In genomic region chr1:117059678-117060440, GRCh38 we compare ENCODE assay signal across 7 cellular contexts.
DNase-seq lines count a peak whose midpoint lies in the region; ATAC-seq lines count a peak whose summit lies in the region.

TTF2 (plus strand) TSS chr1:117060326; CDS start chr1:117060347, 21 bp downstream.

- DNase-seq in NCI-H2029 (lab: John Stamatoyannopoulos, UW) (peak; percentile 98), T-helper 22 cell (ENCODE audit: low read depth) (peak; percentile 93), astrocyte of the hippocampus (ENCODE audit: low read depth, low spot score) (peak; percentile 98), hippocampal formation (lab: John Stamatoyannopoulos, UW) (peak; percentile 89 to 99), retina (peak; percentile 97)

- ATAC-seq in GM18508 (IDR thresholded peaks at IDR 0.05; ENCODE audit: insufficient read depth, unreplicated experiment) (peak; percentile 91), HG02981 (IDR thresholded peaks at IDR 0.05; ENCODE audit: unreplicated experiment) (peak; percentile 94)

Comparison
In these comparisons a context has a peak if more than half of its experiments do, and no peak if none do; other contexts are left out.
1. Peak in every context shown above with its lines: DNase-seq and ATAC-seq.